ENCODE assay signal across 8 cellular contexts in the genomic region with DNA sequence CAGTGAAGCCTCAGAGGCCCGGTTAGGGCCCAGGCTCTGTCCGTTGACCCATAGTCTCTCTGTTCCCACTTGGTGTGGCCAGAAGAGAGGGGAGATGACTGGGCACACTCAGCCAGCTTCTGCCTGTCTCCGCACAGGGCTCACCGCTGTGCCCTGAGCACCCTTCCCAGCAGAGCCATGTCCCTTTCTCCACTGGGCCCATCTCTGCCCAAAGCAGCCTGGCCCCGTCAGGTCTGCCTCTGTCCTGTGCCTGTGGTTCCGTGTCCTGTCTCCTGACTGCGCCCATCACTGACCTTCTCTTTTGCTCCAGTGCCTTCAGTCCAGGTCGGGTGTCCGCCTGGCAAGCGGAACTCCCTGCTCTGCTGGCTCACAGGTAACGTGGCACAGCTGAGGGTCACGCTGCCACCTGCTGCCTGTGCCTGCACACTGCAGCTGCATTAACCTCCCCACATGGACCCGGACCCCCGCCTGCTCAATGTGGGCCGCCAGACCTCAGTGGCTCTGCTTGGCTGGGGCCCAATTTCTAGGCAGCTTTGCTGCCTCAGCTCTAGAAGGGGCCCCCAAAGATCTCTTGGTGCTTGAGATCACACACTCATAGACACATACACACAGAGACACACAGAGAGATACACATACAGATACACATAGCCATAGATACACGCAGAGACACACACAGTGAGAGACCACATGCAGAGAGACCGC. TPM values are rescaled to one million over a fixed set of nuclear protein-coding genes. Genes with fewer than 3 reads are reported as not detected.
A peak's percentile ranks its signal among the peaks of the same experiment; 100 is the strongest.
DNase-seq lines count a peak whose midpoint lies in the region; ATAC-seq and TF ChIP-seq lines count a peak whose summit lies in the region.

No MANE protein-coding gene starts in this region.

- peak; percentile 66 for DNase-seq in RWPE1 (ENCODE audit: low spot score)
- DNase-seq in activated gamma-delta T cell treated with Interleukin-2 at 50 U/mL for 16 hours, result peak; percentile 73
- DNase-seq in globus pallidus (ENCODE audit: low spot score), result peak; percentile 45
- DNase-seq in pons (ENCODE audit: low spot score), result peak; percentile 35
- peak; percentile 72 for DNase-seq in uterus

- peak overlapping the region; percentile 16; the same call in 1 of the 2 replicates for H3K27ac ChIP-seq in C4-2B
- H3K27ac ChIP-seq in RWPE1, result no peak overlapping the region
- H3K27ac ChIP-seq in uterus, result peak overlapping the region in 1 of 2 donors; percentile 24

- H3K4me3 ChIP-seq in uterus, result no peak overlapping the region

- no peaks in the 10 kb centered on the region for H3K4me1 ChIP-seq in uterus

- H3K36me3 ChIP-seq in uterus, result no peaks in the 10 kb centered on the region

- POLR2A ChIA-PET in RWPE1 (lab: Yijun Ruan, JAX; ENCODE audit: low non-redundant PET), result no interaction called here

- ATAC-seq in GM19023 (IDR thresholded peaks at IDR 0.05; ENCODE audit: unreplicated experiment) (peak; percentile 86), HG03442 (IDR thresholded peaks at IDR 0.05; ENCODE audit: unreplicated experiment) (peak; percentile 66)

- no peaks in the 10 kb centered on the region for H3K27me3 ChIP-seq in uterus

- intact Hi-C loops in uterus (cut with DNase I; ENCODE audit: low total_unique reads), result no loop called here

- no peaks in the 10 kb centered on the region for H3K9me3 ChIP-seq in uterus

- TF ChIP-seq POLR2A in uterus (IDR thresholded peaks at IDR 0.05), result no peak

- CTCF ChIA-PET in RWPE1 (lab: Yijun Ruan, JAX), result interaction anchor here (0.5 to 1.8 kb wide), 12 partner anchors 12 to 315 kb away, joined by 3 to 6 read pairs (median 4); partner anchors contain the start of genes ANKRD39 and CNNM4

- TF ChIP-seq CTCF in C4-2B (conservative IDR thresholded peaks at IDR 0.05) (peak; percentile 83), RWPE1 (conservative IDR thresholded peaks at IDR 0.05; ENCODE audit: low read depth) (peak; percentile 93), uterus (IDR thresholded peaks at IDR 0.05) (peak; percentile 70 to 91 (median 84))

RNA-seq across cellular contexts. Expression of gene CNNM3, which starts 15.2 kb away (rescaled TPM):
- total RNA-seq in uterus, result 10 to 100 TPM in 2 of 4 donors, 1 to 10 TPM in 2; 1.5 to 21.1 (median 11.2) TPM

RNA-seq across cellular contexts. Expression of gene CNNM4, which starts 40.2 kb away (rescaled TPM):
- 1 to 10 TPM in 3 of 4 donors, under 1 TPM in 1; 0.77 to 8.2 (median 4.7) TPM for total RNA-seq in uterus

RNA-seq across cellular contexts. Expression of gene ANKRD23, which starts 42.9 kb away (rescaled TPM):
- total RNA-seq in uterus, result 10 to 100 TPM in 2 of 4 donors, 1 to 10 TPM in 2; 4.4 to 23.2 (median 8.6) TPM

RNA-seq across cellular contexts. Expression of gene ANKRD39, which starts 56.9 kb away (rescaled TPM):
- 100 to 1,000 TPM in 1 of 4 donors, 10 to 100 TPM in 2, 1 to 10 TPM in 1; 4.7 to 162 (median 16.9) TPM for total RNA-seq in uterus
